Comparison of ENCODE assay signal across 1 cellular context in the genomic region with DNA sequence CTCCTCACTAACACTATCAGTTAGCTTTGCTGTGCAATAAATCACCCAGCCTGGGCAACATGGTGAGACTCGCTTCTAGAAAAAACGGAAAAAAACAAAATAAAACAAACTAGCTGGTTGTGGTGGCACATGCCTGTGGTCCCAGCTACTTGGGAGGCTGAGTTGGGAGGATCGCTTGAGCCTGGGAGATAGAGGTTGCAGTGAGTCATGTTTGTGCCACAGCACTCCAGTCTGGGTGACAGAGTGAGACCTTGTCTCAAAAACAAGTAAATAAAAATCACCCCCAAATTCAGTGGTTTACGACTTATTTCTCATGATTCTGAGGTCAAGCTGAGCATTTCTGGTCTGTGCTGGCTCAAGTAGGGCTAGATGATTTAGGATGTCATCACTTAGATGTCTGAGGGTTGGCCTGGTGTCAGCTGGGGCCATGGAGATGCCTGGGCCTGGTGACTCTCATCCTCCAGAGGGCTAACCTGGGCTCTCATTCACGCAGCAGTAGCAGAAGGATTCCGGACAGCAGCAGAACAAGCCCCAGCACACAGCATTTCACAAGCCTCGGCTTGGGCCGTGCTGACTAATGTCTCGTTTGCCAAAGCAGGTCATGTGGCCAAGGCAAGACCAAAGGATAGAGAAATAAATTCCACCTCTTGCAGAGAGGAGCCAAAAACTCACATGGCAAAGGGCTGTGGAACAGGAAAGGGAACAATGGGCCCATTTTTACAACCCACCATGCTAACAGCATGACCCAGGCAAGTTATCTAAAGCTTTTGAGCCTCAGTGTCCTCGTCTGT.
TF ChIP-seq lines count a peak whose summit lies in the region.

No MANE protein-coding gene starts in this region.

TF ChIP-seq in HepG2, 621 proteins besides CTCF, POLR2A, EP300 and RAD21 (continued from another document and continues in another):
- TF ChIP-seq ZNF704 (CRISPR knock-in tag; IDR thresholded peaks at IDR 0.05; ENCODE audit: borderline replicate concordance) (no peak), ZNF337 (CRISPR knock-in tag; IDR thresholded peaks at IDR 0.05; ENCODE audit: borderline replicate concordance, low read depth) (no peak), RXRB (CRISPR knock-in tag; IDR thresholded peaks at IDR 0.05; ENCODE audit: borderline replicate concordance) (peak; percentile 28; the same call in 1 of the 2 replicates), ZNF362 (CRISPR knock-in tag; IDR thresholded peaks at IDR 0.05; ENCODE audit: borderline replicate concordance) (0 out of 2 replicates have a peak, but pooled peaks have one; percentile 37), NFKBIZ (CRISPR knock-in tag; IDR thresholded peaks at IDR 0.05) (no peak), ZNF816 (CRISPR knock-in tag; IDR thresholded peaks at IDR 0.05; ENCODE audit: borderline replicate concordance) (no peak), ZNF546 (CRISPR knock-in tag; conservative IDR thresholded peaks at IDR 0.05) (no peak), NR2F1 (CRISPR knock-in tag; IDR thresholded peaks at IDR 0.05) (no peak), ZNF513 (CRISPR knock-in tag; conservative IDR thresholded peaks at IDR 0.05) (no peak), SALL1 (CRISPR knock-in tag; IDR thresholded peaks at IDR 0.05) (peak; percentile 73), HDAC2 (CRISPR knock-in tag; IDR thresholded peaks at IDR 0.05) (peak; percentile 50), ETV5 (CRISPR knock-in tag; IDR thresholded peaks at IDR 0.05; ENCODE audit: borderline replicate concordance) (no peak; the same call in 1 of the 2 replicates), KDM1A (CRISPR knock-in tag; IDR thresholded peaks at IDR 0.05) (peak; percentile 16; the same call in 1 of the 2 replicates), MED8 (CRISPR knock-in tag; IDR thresholded peaks at IDR 0.05; ENCODE audit: insufficient replicate concordance) (no peak), ZBTB39 (CRISPR knock-in tag; IDR thresholded peaks at IDR 0.05) (no peak), JUND (CRISPR knock-in tag; IDR thresholded peaks at IDR 0.05) (no peak), ZNF691 (CRISPR knock-in tag; IDR thresholded peaks at IDR 0.05; ENCODE audit: borderline replicate concordance, low read depth) (peak; percentile 48; the same call in 1 of the 2 replicates), PPARG (CRISPR knock-in tag; conservative IDR thresholded peaks at IDR 0.05) (0 out of 2 replicates have a peak, but pooled peaks have one; percentile 42), SP5 (CRISPR knock-in tag; IDR thresholded peaks at IDR 0.05; ENCODE audit: borderline replicate concordance, low read depth) (no peak), SMAD3 (CRISPR knock-in tag; IDR thresholded peaks at IDR 0.05) (peak; percentile 46; the same call in 1 of the 2 replicates), PCBP2 (optimal IDR thresholded peaks at IDR 0.05; ENCODE audit: low read depth, low read length, poor library complexity, severe bottlenecking) (no peak), CEBPZ (IDR thresholded peaks at IDR 0.05; ENCODE audit: low read length) (no peak)
- TF ChIP-seq, protein P1, sequence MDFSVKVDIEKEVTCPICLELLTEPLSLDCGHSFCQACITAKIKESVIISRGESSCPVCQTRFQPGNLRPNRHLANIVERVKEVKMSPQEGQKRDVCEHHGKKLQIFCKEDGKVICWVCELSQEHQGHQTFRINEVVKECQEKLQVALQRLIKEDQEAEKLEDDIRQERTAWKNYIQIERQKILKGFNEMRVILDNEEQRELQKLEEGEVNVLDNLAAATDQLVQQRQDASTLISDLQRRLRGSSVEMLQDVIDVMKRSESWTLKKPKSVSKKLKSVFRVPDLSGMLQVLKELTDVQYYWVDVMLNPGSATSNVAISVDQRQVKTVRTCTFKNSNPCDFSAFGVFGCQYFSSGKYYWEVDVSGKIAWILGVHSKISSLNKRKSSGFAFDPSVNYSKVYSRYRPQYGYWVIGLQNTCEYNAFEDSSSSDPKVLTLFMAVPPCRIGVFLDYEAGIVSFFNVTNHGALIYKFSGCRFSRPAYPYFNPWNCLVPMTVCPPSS (IDR thresholded peaks at IDR 0.05): no peak
- TF ChIP-seq, protein P2, sequence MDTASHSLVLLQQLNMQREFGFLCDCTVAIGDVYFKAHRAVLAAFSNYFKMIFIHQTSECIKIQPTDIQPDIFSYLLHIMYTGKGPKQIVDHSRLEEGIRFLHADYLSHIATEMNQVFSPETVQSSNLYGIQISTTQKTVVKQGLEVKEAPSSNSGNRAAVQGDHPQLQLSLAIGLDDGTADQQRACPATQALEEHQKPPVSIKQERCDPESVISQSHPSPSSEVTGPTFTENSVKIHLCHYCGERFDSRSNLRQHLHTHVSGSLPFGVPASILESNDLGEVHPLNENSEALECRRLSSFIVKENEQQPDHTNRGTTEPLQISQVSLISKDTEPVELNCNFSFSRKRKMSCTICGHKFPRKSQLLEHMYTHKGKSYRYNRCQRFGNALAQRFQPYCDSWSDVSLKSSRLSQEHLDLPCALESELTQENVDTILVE (CRISPR knock-in tag; IDR thresholded peaks at IDR 0.05): no peak
- TF ChIP-seq, protein P3, sequence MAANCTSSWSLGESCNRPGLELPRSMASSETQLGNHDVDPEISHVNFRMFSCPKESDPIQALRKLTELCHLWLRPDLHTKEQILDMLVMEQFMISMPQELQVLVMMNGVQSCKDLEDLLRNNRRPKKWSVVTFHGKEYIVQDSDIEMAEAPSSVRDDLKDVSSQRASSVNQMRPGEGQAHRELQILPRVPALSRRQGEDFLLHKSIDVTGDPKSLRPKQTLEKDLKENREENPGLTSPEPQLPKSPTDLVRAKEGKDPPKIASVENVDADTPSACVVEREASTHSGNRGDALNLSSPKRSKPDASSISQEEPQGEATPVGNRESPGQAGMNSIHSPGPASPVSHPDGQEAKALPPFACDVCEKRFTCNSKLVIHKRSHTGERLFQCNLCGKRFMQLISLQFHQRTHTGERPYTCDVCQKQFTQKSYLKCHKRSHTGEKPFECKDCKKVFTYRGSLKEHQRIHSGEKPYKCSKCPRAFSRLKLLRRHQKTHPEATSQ (CRISPR knock-in tag; IDR thresholded peaks at IDR 0.05; ENCODE audit: borderline replicate concordance): no peak
- TF ChIP-seq, protein P4, sequence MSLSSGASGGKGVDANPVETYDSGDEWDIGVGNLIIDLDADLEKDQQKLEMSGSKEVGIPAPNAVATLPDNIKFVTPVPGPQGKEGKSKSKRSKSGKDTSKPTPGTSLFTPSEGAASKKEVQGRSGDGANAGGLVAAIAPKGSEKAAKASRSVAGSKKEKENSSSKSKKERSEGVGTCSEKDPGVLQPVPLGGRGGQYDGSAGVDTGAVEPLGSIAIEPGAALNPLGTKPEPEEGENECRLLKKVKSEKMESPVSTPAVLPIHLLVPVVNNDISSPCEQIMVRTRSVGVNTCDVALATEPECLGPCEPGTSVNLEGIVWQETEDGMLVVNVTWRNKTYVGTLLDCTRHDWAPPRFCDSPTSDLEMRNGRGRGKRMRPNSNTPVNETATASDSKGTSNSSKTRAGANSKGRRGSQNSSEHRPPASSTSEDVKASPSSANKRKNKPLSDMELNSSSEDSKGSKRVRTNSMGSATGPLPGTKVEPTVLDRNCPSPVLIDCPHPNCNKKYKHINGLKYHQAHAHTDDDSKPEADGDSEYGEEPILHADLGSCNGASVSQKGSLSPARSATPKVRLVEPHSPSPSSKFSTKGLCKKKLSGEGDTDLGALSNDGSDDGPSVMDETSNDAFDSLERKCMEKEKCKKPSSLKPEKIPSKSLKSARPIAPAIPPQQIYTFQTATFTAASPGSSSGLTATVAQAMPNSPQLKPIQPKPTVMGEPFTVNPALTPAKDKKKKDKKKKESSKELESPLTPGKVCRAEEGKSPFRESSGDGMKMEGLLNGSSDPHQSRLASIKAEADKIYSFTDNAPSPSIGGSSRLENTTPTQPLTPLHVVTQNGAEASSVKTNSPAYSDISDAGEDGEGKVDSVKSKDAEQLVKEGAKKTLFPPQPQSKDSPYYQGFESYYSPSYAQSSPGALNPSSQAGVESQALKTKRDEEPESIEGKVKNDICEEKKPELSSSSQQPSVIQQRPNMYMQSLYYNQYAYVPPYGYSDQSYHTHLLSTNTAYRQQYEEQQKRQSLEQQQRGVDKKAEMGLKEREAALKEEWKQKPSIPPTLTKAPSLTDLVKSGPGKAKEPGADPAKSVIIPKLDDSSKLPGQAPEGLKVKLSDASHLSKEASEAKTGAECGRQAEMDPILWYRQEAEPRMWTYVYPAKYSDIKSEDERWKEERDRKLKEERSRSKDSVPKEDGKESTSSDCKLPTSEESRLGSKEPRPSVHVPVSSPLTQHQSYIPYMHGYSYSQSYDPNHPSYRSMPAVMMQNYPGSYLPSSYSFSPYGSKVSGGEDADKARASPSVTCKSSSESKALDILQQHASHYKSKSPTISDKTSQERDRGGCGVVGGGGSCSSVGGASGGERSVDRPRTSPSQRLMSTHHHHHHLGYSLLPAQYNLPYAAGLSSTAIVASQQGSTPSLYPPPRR (CRISPR knock-in tag; IDR thresholded peaks at IDR 0.05; ENCODE audit: borderline replicate concordance): peak; percentile 47; the same call in 1 of the 2 replicates
- TF ChIP-seq, protein P5, sequence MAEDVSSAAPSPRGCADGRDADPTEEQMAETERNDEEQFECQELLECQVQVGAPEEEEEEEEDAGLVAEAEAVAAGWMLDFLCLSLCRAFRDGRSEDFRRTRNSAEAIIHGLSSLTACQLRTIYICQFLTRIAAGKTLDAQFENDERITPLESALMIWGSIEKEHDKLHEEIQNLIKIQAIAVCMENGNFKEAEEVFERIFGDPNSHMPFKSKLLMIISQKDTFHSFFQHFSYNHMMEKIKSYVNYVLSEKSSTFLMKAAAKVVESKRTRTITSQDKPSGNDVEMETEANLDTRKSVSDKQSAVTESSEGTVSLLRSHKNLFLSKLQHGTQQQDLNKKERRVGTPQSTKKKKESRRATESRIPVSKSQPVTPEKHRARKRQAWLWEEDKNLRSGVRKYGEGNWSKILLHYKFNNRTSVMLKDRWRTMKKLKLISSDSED (CRISPR knock-in tag; IDR thresholded peaks at IDR 0.05): no peak
